In the genomic region with DNA sequence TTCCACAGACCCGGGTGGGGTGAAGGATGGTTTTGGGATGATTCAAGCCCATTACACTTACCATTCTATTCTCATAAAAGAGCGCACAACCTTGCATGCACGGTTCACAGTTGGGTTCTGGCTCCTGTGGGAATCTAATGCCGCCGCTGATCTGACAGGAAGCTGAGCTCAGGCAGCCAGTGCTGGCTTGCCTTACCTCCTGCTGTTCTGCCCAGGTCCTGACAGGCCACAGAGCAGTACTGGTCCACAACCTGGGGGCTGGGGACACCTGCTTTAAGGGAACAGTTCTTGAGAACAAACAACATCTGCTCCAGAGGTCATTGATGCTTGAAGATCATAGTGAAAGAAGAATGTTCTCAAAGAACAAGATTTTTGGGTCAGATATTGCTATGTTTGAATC, we compare ENCODE assay signal across 16 cellular contexts. TPM values are rescaled to one million over a fixed set of nuclear protein-coding genes. Genes with fewer than 3 reads are reported as not detected.
DNase-seq lines count a peak whose midpoint lies in the region; ATAC-seq, FAIRE-seq and TF ChIP-seq lines count a peak whose summit lies in the region.
"Had no signal": no experiment of that assay in that cellular context is flagged by ENCODE, and none has a peak within 500 bp of the region (broad histone marks: within the 10 kb centered on the region; RNA-seq: fewer than 3 reads in every experiment).

No MANE protein-coding gene starts in this region.

- H3K27ac Mint-ChIP-seq in MCF 10A (ENCODE audit: low read depth, unreplicated experiment) (no peak overlapping the region), natural killer cell (no peak overlapping the region)
- H3K27ac Mint-ChIP-seq: activated CD8-positive, alpha-beta memory T cell treated with anti-CD3 and anti-CD28 coated beads, Interleukin-2, amount 10 ng/mL, durations not matched to agents 7 days and 5 days; brain had no signal

- H3K4me1 ChIP-seq in breast epithelium (no peaks in the 10 kb centered on the region), OCI-LY3 (ENCODE audit: low read length) (peaks cover 13% of the 10 kb centered on the region), kidney (ENCODE audit: control insufficient read depth in 1 of 2, insufficient read depth in 1 of 2, low read depth in 1 of 2, low read length in 2 of 2) (no peaks in the 10 kb centered on the region)
- H3K4me1 ChIP-seq: A549, pancreas had no signal

- 0 out of 2 replicates have a peak overlapping the region, but pooled peaks have one; percentile 61 for H2AFZ ChIP-seq in OCI-LY3 (ENCODE audit: low read depth, low read length)

- H3K9ac ChIP-seq in OCI-LY3 (ENCODE audit: low read length) (no peak overlapping the region), kidney (ENCODE audit: low read length in 2 of 2) (no peak overlapping the region)

- H3K9me3 Mint-ChIP-seq in MCF 10A (ENCODE audit: unreplicated experiment) (no peaks in the 10 kb centered on the region), natural killer cell (no peaks in the 10 kb centered on the region)
- H3K9me3 Mint-ChIP-seq: brain had no signal

- no TSS peak for BruUV-seq in MCF 10A (replicated peaks; lab: Mats Ljungman, UMichigan)

- H3K36me3 ChIP-seq in breast epithelium: no peaks in the 10 kb centered on the region
- no peaks in the 10 kb centered on the region for H3K36me3 ChIP-seq in OCI-LY3 (replicated peaks; ENCODE audit: low read depth, low read length)
- H3K36me3 ChIP-seq in kidney (ENCODE audit: control insufficient read depth in 1 of 2, insufficient read depth in 2 of 2, low read length in 2 of 2): no peaks in the 10 kb centered on the region
- H3K36me3 ChIP-seq: pancreas had no signal

- no peaks in the 10 kb centered on the region for H3K36me3 Mint-ChIP-seq in MCF 10A (ENCODE audit: insufficient read depth, unreplicated experiment)
- H3K36me3 Mint-ChIP-seq in natural killer cell: no peaks in the 10 kb centered on the region
- H3K36me3 Mint-ChIP-seq: activated CD8-positive, alpha-beta memory T cell treated with anti-CD3 and anti-CD28 coated beads, Interleukin-2, amount 10 ng/mL, durations not matched to agents 7 days and 5 days; brain had no signal

- POLR2A ChIA-PET in MCF 10A (lab: Yijun Ruan, JAX) (no interaction called here), RWPE1 (lab: Yijun Ruan, JAX; ENCODE audit: low non-redundant PET) (no interaction called here)

- no peak for FAIRE-seq in kidney (lab: Jason Lieb, UNC)
- FAIRE-seq: A549, pancreas had no signal

- no peak overlapping the region for H3K4me3 ChIP-seq in breast epithelium
- no peak overlapping the region for H3K4me3 ChIP-seq in OCI-LY3 (ENCODE audit: low read length)
- H3K4me3 ChIP-seq in kidney (ENCODE audit: low read length in 2 of 2): no peak overlapping the region
- H3K4me3 ChIP-seq: A549, pancreas had no signal

- H3K4me3 Mint-ChIP-seq in MCF 10A (ENCODE audit: unreplicated experiment) (no peak overlapping the region), natural killer cell (no peak overlapping the region)
- H3K4me3 Mint-ChIP-seq: activated CD8-positive, alpha-beta memory T cell treated with anti-CD3 and anti-CD28 coated beads, Interleukin-2, amount 10 ng/mL, durations not matched to agents 7 days and 5 days; brain had no signal

- TF ChIP-seq CTCF in MCF 10A (IDR thresholded peaks at IDR 0.05; ENCODE audit: unreplicated experiment) (no peak), breast epithelium (IDR thresholded peaks at IDR 0.05) (no peak), OCI-LY3 (IDR thresholded peaks at IDR 0.05; ENCODE audit: low read depth, low read length) (no peak), RWPE1 (conservative IDR thresholded peaks at IDR 0.05; ENCODE audit: low read depth) (no peak), natural killer cell (IDR thresholded peaks at IDR 0.05) (no peak), kidney (IDR thresholded peaks at IDR 0.05; ENCODE audit: borderline replicate concordance, extremely low read depth, insufficient read depth) (no peak)

- H3K27me3 Mint-ChIP-seq in MCF 10A (ENCODE audit: insufficient read depth, unreplicated experiment) (no peaks in the 10 kb centered on the region), natural killer cell (ENCODE audit: low read depth in 2 of 2) (peaks cover 6 to 10% of the 10 kb centered on the region in 2 donors)

- H4K20me1 ChIP-seq in OCI-LY3 (ENCODE audit: insufficient read depth, low read length): no peaks in the 10 kb centered on the region

- intact Hi-C loops in MCF 10A (cut with micrococcal nuclease) (no loop called here), breast epithelium (cut with DNase I; ENCODE audit: low total_unique reads) (no loop called here), natural killer cell (cut with micrococcal nuclease) (no loop called here), kidney (cut with DNase I) (no loop called here)

- H3K4me1 Mint-ChIP-seq in MCF 10A (ENCODE audit: insufficient read depth, unreplicated experiment) (peaks cover 2% of the 10 kb centered on the region), natural killer cell (no peaks in the 10 kb centered on the region)
- H3K4me1 Mint-ChIP-seq: activated CD8-positive, alpha-beta memory T cell treated with anti-CD3 and anti-CD28 coated beads, Interleukin-2, amount 10 ng/mL, durations not matched to agents 7 days and 5 days; brain had no signal

- ATAC-seq in HG02798 (IDR thresholded peaks at IDR 0.05; ENCODE audit: poor library complexity, unreplicated experiment) (peak; percentile 45), natural killer cell (no peak)
- ATAC-seq: A549; activated CD8-positive, alpha-beta memory T cell treated with anti-CD3 and anti-CD28 coated beads, Interleukin-2, amount 10 ng/mL, durations not matched to agents 7 days and 5 days; pancreas had no signal

- H3K9me3 ChIP-seq in breast epithelium (no peaks in the 10 kb centered on the region), OCI-LY3 (ENCODE audit: insufficient read depth, low read length) (no peaks in the 10 kb centered on the region), kidney (ENCODE audit: control insufficient read depth in 1 of 2, low read length in 2 of 2) (no peaks in the 10 kb centered on the region)
- H3K9me3 ChIP-seq: A549, pancreas had no signal

- H3K79me2 ChIP-seq in OCI-LY3 (ENCODE audit: low read length): no peaks in the 10 kb centered on the region

- H3K4me2 ChIP-seq in OCI-LY3 (ENCODE audit: low read length): peak overlapping the region; percentile 13; the same call in 1 of the 2 replicates
- H3K4me2 ChIP-seq: A549 had no signal

- CTCF ChIA-PET in MCF 10A (lab: Yijun Ruan, JAX) (interaction anchor here (0.7 kb wide), 2 partner anchors 283 to 854 kb away, joined by 3 to 4 read pairs; no protein-coding TSS in a partner anchor), RWPE1 (lab: Yijun Ruan, JAX) (interaction anchor here (0.6 kb wide), 1 partner anchor 520 kb away, joined by 3 read pairs; no protein-coding TSS in a partner anchor)

- TF ChIP-seq POLR2A in breast epithelium (IDR thresholded peaks at IDR 0.05): no peak

- H3K27ac ChIP-seq in breast epithelium: no peak overlapping the region
- H3K27ac ChIP-seq in OCI-LY3 (ENCODE audit: low read length): no peak overlapping the region
- no peak overlapping the region for H3K27ac ChIP-seq in RWPE1
- H3K27ac ChIP-seq in kidney (ENCODE audit: low read depth in 2 of 2, low read length in 2 of 2): no peak overlapping the region
- H3K27ac ChIP-seq: A549, pancreas, VCaP had no signal

- no peaks in the 10 kb centered on the region for H3K27me3 ChIP-seq in breast epithelium
- H3K27me3 ChIP-seq in OCI-LY3 (ENCODE audit: low read depth, low read length): no peaks in the 10 kb centered on the region

- DNase-seq in MCF 10A (ENCODE audit: unreplicated experiment) (peak; percentile 35), breast epithelium (ENCODE audit: low spot score in 2 of 2) (no peak), KG1 (lab: John Stamatoyannopoulos, UW) (no peak), RWPE1 (ENCODE audit: low spot score) (no peak), natural killer cell (no peak), kidney (no peak)
- DNase-seq: activated CD8-positive, alpha-beta memory T cell treated with anti-CD3 and anti-CD28 coated beads, Interleukin-2, amount 10 ng/mL, durations not matched to agents 7 days and 5 days; activated naive CD4-positive, alpha-beta T cell treated with Interleukin-2 at 50 U/mL for 16 hours; OCI-M1; pancreas had no signal

RNA-seq across cellular contexts. Expression of a gene that starts 8.0 kb away (rescaled TPM):
- 0.21 and 0.25 TPM in 2 replicates for total RNA-seq in MCF 10A (2022)
- 1 to 10 TPM; 1.6 to 3.8 (median 3.6) TPM for total RNA-seq in breast epithelium
- not detected for total RNA-seq in natural killer cell
- total RNA-seq in kidney: 39.0 TPM
- 1.1 TPM for polyA plus RNA-seq in kidney (ENCODE audit: insufficient read depth, low read depth, low replicate concordance)
- total RNA-seq: G401 had no signal
